In genomic region chr18:22433960-22434359, GRCh38 we compare ENCODE assay signal across 22 cellular contexts. TPM values are rescaled to one million over a fixed set of nuclear protein-coding genes. Genes with fewer than 3 reads are reported as not detected.
DNase-seq lines count a peak whose midpoint lies in the region; TF ChIP-seq lines count a peak whose summit lies in the region.
"Had no signal": no experiment of that assay in that cellular context is flagged by ENCODE, and none has a peak within 500 bp of the region (broad histone marks: within the 10 kb centered on the region; RNA-seq: fewer than 3 reads in every experiment).

No MANE protein-coding gene starts in this region.

- H3K9ac ChIP-seq in mesenchymal stem cell (ENCODE audit: low read length) = peak overlapping the region; percentile 18
- H3K9ac ChIP-seq: BLaER1 treated with 17β-estradiol and CSF1 and Interleukin-3, amounts not matched to agents 10 nM and 100 nM had no signal

- no TSS peak for BruUV-seq in Calu3 (replicated peaks; lab: Mats Ljungman, UMichigan)

- H3K27ac ChIP-seq in mesenchymal stem cell (ENCODE audit: low read length, poor library complexity, severe bottlenecking) = peak overlapping the region; percentile 5
- H3K27ac ChIP-seq: BLaER1 treated with 17β-estradiol and CSF1 and Interleukin-3, amounts not matched to agents 10 nM and 100 nM; suprapubic skin had no signal

- H3K18ac ChIP-seq in mesenchymal stem cell (ENCODE audit: low read depth in 1 of 2, low read length in 2 of 2) = peak overlapping the region in 1 of 2 experiments; percentile 52

- TF ChIP-seq CTCF in epithelial cell of esophagus (IDR thresholded peaks at IDR 0.05; ENCODE audit: insufficient read depth, low read depth, low read length, missing control alignments) (no peak), progenitor cell of endocrine pancreas (IDR thresholded peaks at IDR 0.05; ENCODE audit: unreplicated experiment) (no peak), Calu3 (IDR thresholded peaks at IDR 0.05; ENCODE audit: unreplicated experiment) (no peak), GM13976 (IDR thresholded peaks at IDR 0.05; ENCODE audit: borderline replicate concordance, control extremely low read depth, extremely low read depth, insufficient read depth, missing control alignments) (no peak)

- no peak overlapping the region for H3K14ac ChIP-seq in mesenchymal stem cell (ENCODE audit: low read length in 2 of 2)

- H3K27me3 Mint-ChIP-seq in progenitor cell of endocrine pancreas (no peaks in the 10 kb centered on the region), Calu3 (ENCODE audit: unreplicated experiment) (no peaks in the 10 kb centered on the region)
- H3K27me3 Mint-ChIP-seq: dendritic cell treated with granulocyte-macrophage colony-stimulating factor and Interleukin-4, amounts not matched to agents 40 ng/mL and 50 ng/mL, for 4 days had no signal

- H2BK15ac ChIP-seq in mesenchymal stem cell (ENCODE audit: low read depth, poor library complexity, severe bottlenecking) = no peak overlapping the region

- no peak overlapping the region for H2BK12ac ChIP-seq in mesenchymal stem cell (ENCODE audit: low read length in 2 of 2)

- H3K4me1 ChIP-seq in mesenchymal stem cell (ENCODE audit: control insufficient read depth, insufficient read depth, low read depth, low read length) = peaks cover 5% of the 10 kb centered on the region

- no peak overlapping the region for H2AFZ ChIP-seq in mesenchymal stem cell (ENCODE audit: low read depth, low read length)

- peak; percentile 40 for DNase-seq in GM04503 (ENCODE audit: low read depth)
- DNase-seq in NCI-H82 treated with DMSO at 0.1 percent for 48 hours (lab: John Stamatoyannopoulos, UW; ENCODE audit: unreplicated experiment) = peak; percentile 58
- DNase-seq in epithelial cell of esophagus (ENCODE audit: low read depth) = peak; percentile 55
- DNase-seq in mesenchymal stem cell = no peak
- DNase-seq in progenitor cell of endocrine pancreas (ENCODE audit: low spot score, unreplicated experiment) = no peak
- DNase-seq in Calu3 = no peak
- no peak for DNase-seq in NCI-H510A (lab: John Stamatoyannopoulos, UW)
- no peak for DNase-seq in GM13976 (ENCODE audit: low spot score)
- DNase-seq: activated CD4-positive, CD25-positive, alpha-beta regulatory T cell treated with anti-CD3 and anti-CD28 coated beads, Interleukin-2, amount 50 U/mL, for 72 hours; activated gamma-delta T cell; anterior cingulate cortex; DMS79; GOT3; NCI-H1694 treated with DMSO at 0.1 percent for 48 hours; NCI-H526 had no signal

- H2AK5ac ChIP-seq in mesenchymal stem cell (ENCODE audit: low read length, severe bottlenecking) = no peak overlapping the region

- H3K36me3 Mint-ChIP-seq in progenitor cell of endocrine pancreas (ENCODE audit: insufficient read depth) (no peaks in the 10 kb centered on the region), Calu3 (ENCODE audit: insufficient read depth, unreplicated experiment) (peaks cover 8% of the 10 kb centered on the region)

- no peaks in the 10 kb centered on the region for H3K79me1 ChIP-seq in mesenchymal stem cell (replicated peaks; ENCODE audit: low read length, poor library complexity, severe bottlenecking)

- CTCF ChIA-PET in Calu3 (lab: Charles Lee) = no interaction called here

- H4K8ac ChIP-seq in mesenchymal stem cell (ENCODE audit: low read length) = no peak overlapping the region

- no peak overlapping the region for H3K23ac ChIP-seq in mesenchymal stem cell (ENCODE audit: low read length in 2 of 2)

- in situ Hi-C loops in GM13976 (cut with MboI; ENCODE audit: low sequenced_read_pairs, unreplicated experiment) = no loop called here

- H3K4me1 Mint-ChIP-seq in progenitor cell of endocrine pancreas (ENCODE audit: low read depth) (peaks cover 20% of the 10 kb centered on the region), Calu3 (ENCODE audit: low read depth, unreplicated experiment) (peaks cover 70% of the 10 kb centered on the region)

- no peaks in the 10 kb centered on the region for H3K27me3 ChIP-seq in mesenchymal stem cell (ENCODE audit: control insufficient read depth in 1 of 2, insufficient read depth in 1 of 2, low read length in 2 of 2)
- H3K27me3 ChIP-seq: BLaER1 treated with 17β-estradiol and CSF1 and Interleukin-3, amounts not matched to agents 10 nM and 100 nM; suprapubic skin had no signal

- H3K4ac ChIP-seq in mesenchymal stem cell (ENCODE audit: low read depth in 1 of 2, low read length in 2 of 2) = no peak overlapping the region

- H3K9me3 ChIP-seq in mesenchymal stem cell (ENCODE audit: control insufficient read depth, low read length) = no peaks in the 10 kb centered on the region
- H3K9me3 ChIP-seq: BLaER1 treated with 17β-estradiol and CSF1 and Interleukin-3, amounts not matched to agents 10 nM and 100 nM; suprapubic skin had no signal

- H4K91ac ChIP-seq in mesenchymal stem cell (ENCODE audit: low read length) = no peak overlapping the region

- WGBS in mesenchymal stem cell = 98% methylated on average over 7 of the region's 7 CpGs

- H3K4me2 ChIP-seq in mesenchymal stem cell (ENCODE audit: low read length, poor library complexity, severe bottlenecking) = no peak overlapping the region
- H3K4me2 ChIP-seq: BLaER1 treated with 17β-estradiol and CSF1 and Interleukin-3, amounts not matched to agents 10 nM and 100 nM had no signal

- H3K27ac Mint-ChIP-seq in progenitor cell of endocrine pancreas (no peak overlapping the region), Calu3 (ENCODE audit: unreplicated experiment) (no peak overlapping the region)
- H3K27ac Mint-ChIP-seq: dendritic cell treated with granulocyte-macrophage colony-stimulating factor and Interleukin-4, amounts not matched to agents 40 ng/mL and 50 ng/mL, for 4 days; T-helper 1 cell treated with Interleukin-12 subunit alpha and Interleukin-12 subunit beta and Interleukin-4 antibody, amounts not matched to agents 30 μg/mL and 1 μg/mL, for 36 hours had no signal

- H3K36me3 ChIP-seq in mesenchymal stem cell (ENCODE audit: control insufficient read depth in 1 of 2, insufficient read depth in 2 of 2, low read depth in 1 of 2, low read length in 2 of 2) = no peaks in the 10 kb centered on the region
- H3K36me3 ChIP-seq: BLaER1 treated with 17β-estradiol and CSF1 and Interleukin-3, amounts not matched to agents 10 nM and 100 nM; suprapubic skin had no signal

- H3K4me3 ChIP-seq in epithelial cell of esophagus (ENCODE audit: low read length) (no peak overlapping the region), mesenchymal stem cell (ENCODE audit: insufficient read depth in 1 of 2, low read depth in 1 of 2, low read length in 2 of 2) (no peak overlapping the region)
- H3K4me3 ChIP-seq: BLaER1 treated with 17β-estradiol and CSF1 and Interleukin-3, amounts not matched to agents 10 nM and 100 nM; suprapubic skin had no signal

- no peak overlapping the region for H2BK120ac ChIP-seq in mesenchymal stem cell (ENCODE audit: low read depth, low read length)

- H3K4me3 Mint-ChIP-seq in progenitor cell of endocrine pancreas (ENCODE audit: low read depth) = no peak overlapping the region
- H3K4me3 Mint-ChIP-seq in Calu3 (ENCODE audit: low read depth, unreplicated experiment) = no peak overlapping the region
- H3K4me3 Mint-ChIP-seq: dendritic cell treated with granulocyte-macrophage colony-stimulating factor and Interleukin-4, amounts not matched to agents 40 ng/mL and 50 ng/mL, for 4 days; T-helper 1 cell treated with Interleukin-12 subunit alpha and Interleukin-12 subunit beta and Interleukin-4 antibody, amounts not matched to agents 30 μg/mL and 1 μg/mL, for 36 hours had no signal

- no peak overlapping the region for H2BK5ac ChIP-seq in mesenchymal stem cell (ENCODE audit: low read depth, low read length, poor library complexity, severe bottlenecking)

- H3K9me3 Mint-ChIP-seq in progenitor cell of endocrine pancreas (ENCODE audit: low read depth) (no peaks in the 10 kb centered on the region), Calu3 (ENCODE audit: low read depth, unreplicated experiment) (no peaks in the 10 kb centered on the region)
- H3K9me3 Mint-ChIP-seq: dendritic cell treated with granulocyte-macrophage colony-stimulating factor and Interleukin-4, amounts not matched to agents 40 ng/mL and 50 ng/mL, for 4 days; T-helper 1 cell treated with Interleukin-12 subunit alpha and Interleukin-12 subunit beta and Interleukin-4 antibody, amounts not matched to agents 30 μg/mL and 1 μg/mL, for 36 hours had no signal

- intact Hi-C loops in Calu3 (cut with micrococcal nuclease; ENCODE audit: unreplicated experiment) = loop anchor here (10.0 kb wide), 1 partner anchor 249 kb away; no protein-coding TSS in a partner anchor

RNA-seq across cellular contexts. Expression of gene CTAGE1, which starts 16.2 kb away (rescaled TPM):
- polyA plus RNA-seq in mesenchymal stem cell (2013, experiment 1 of 2) = 0.03 TPM
- 0.01 TPM for polyA plus RNA-seq in mesenchymal stem cell (2013, experiment 2 of 2)
- not detected in 2 replicates for total RNA-seq in progenitor cell of endocrine pancreas
- total RNA-seq in Calu3 (2022) = not detected in 2 replicates
- total RNA-seq: HT-29, lower leg skin, suprapubic skin had no signal
- polyA plus RNA-seq: esophagus had no signal

Comparison
In these comparisons a context has a peak if more than half of its experiments do, and no peak if none do; other contexts are left out.
1. DNase-seq: peak in GM04503 (single experiment), NCI-H82 treated with DMSO at 0.1 percent for 48 hours (single experiment) and epithelial cell of esophagus (single experiment); none in mesenchymal stem cell (single experiment), progenitor cell of endocrine pancreas (single experiment), Calu3 (single experiment), NCI-H510A (single experiment) and GM13976 (single experiment).